8 cellular contexts compared by ENCODE assay signal in genomic region chr14:88551936-88552565, GRCh38. TPM values are rescaled to one million over a fixed set of nuclear protein-coding genes. Genes with fewer than 3 reads are reported as not detected.
DNase-seq lines count a peak whose midpoint lies in the region; ATAC-seq and TF ChIP-seq lines count a peak whose summit lies in the region.

No MANE protein-coding gene starts in this region.

- H2AFZ ChIP-seq in GM23338, result peak overlapping the region; percentile 94
- H2AFZ ChIP-seq in parathyroid adenoma, result peak overlapping the region; percentile 87

- H3K36me3 ChIP-seq in GM23338 (ENCODE audit: insufficient read depth), result 0 out of 2 replicates have a peak, but pooled peaks cover 5% of the 10 kb centered on the region
- peaks cover 0 to 35% (median 0%) of the 10 kb centered on the region in 9 donors for H3K36me3 ChIP-seq in heart right ventricle
- H3K36me3 ChIP-seq in parathyroid adenoma (ENCODE audit: control insufficient read depth, insufficient read depth, low read length), result no peaks in the 10 kb centered on the region

- H3K4me1 Mint-ChIP-seq in GM23338, result peaks cover 25% of the 10 kb centered on the region
- peaks cover 16% of the 10 kb centered on the region for H3K4me1 Mint-ChIP-seq in activated T-helper 17 cell treated with anti-CD3 and anti-CD28 coated beads, Interleukin-2, amount 50 U/mL, for 72 hours

- no peaks in the 10 kb centered on the region for H4K20me1 ChIP-seq in GM23338 (replicated peaks; ENCODE audit: insufficient read depth)

- 0 out of 2 replicates have a peak, but pooled peaks cover 3% of the 10 kb centered on the region for H3F3A ChIP-seq in GM23338 (replicated peaks; ENCODE audit: low read depth)

- intact Hi-C loops in heart right ventricle (cut with DNase I), result loop anchor here in 3 of 10 donors (2.0 to 10.0 kb wide), 3 partner anchors 59 to 167 kb away; partner anchors contain the start of gene SPATA7 (in 2 of the 3)

- H3K36me3 Mint-ChIP-seq in GM23338 (ENCODE audit: low read depth), result peaks cover 3% of the 10 kb centered on the region; the same call in 2 of the 3 replicates
- peaks cover 6% of the 10 kb centered on the region for H3K36me3 Mint-ChIP-seq in activated T-helper 17 cell treated with anti-CD3 and anti-CD28 coated beads, Interleukin-2, amount 50 U/mL, for 72 hours (ENCODE audit: low read depth)

- H3K4me3 Mint-ChIP-seq in GM23338, result peak overlapping the region; percentile 87
- H3K4me3 Mint-ChIP-seq in activated T-helper 17 cell treated with anti-CD3 and anti-CD28 coated beads, Interleukin-2, amount 50 U/mL, for 72 hours, result peak overlapping the region; percentile 42

- 1 to 3% methylated on average over 27 of the region's 27 CpGs for WGBS in heart right ventricle, 2 donors

- TF ChIP-seq CTCF in GM23338 (conservative IDR thresholded peaks at IDR 0.05; ENCODE audit: low read depth in 2 of 2) (no peak), heart right ventricle (IDR thresholded peaks at IDR 0.05) (no peak), parathyroid adenoma (IDR thresholded peaks at IDR 0.05) (no peak)

- H3K79me2 ChIP-seq in GM23338 (replicated peaks; ENCODE audit: insufficient read depth) (peaks cover 20% of the 10 kb centered on the region), parathyroid adenoma (peaks cover 5% of the 10 kb centered on the region)

- H3K27ac Mint-ChIP-seq in GM23338, result no peak overlapping the region
- H3K27ac Mint-ChIP-seq in activated T-helper 17 cell treated with anti-CD3 and anti-CD28 coated beads, Interleukin-2, amount 50 U/mL, for 72 hours, result no peak overlapping the region

- no peaks in the 10 kb centered on the region for H3K9me2 ChIP-seq in GM23338 (ENCODE audit: insufficient read depth)

- H3K9me3 ChIP-seq in heart right ventricle (no peaks in the 10 kb centered on the region), parathyroid adenoma (ENCODE audit: control insufficient read depth, low read length) (no peaks in the 10 kb centered on the region)

- H3K9ac ChIP-seq in parathyroid adenoma, result peak overlapping the region; percentile 11

- H3K27me3 ChIP-seq in GM23338 (ENCODE audit: insufficient read depth) (peaks cover 19% of the 10 kb centered on the region), heart right ventricle (peaks cover 0 to 62% (median 0%) of the 10 kb centered on the region in 7 donors), parathyroid adenoma (ENCODE audit: control insufficient read depth, insufficient read depth, low read length) (no peaks in the 10 kb centered on the region)

- ATAC-seq in GM23338 (peak; percentile 44), heart right ventricle (peak in 7 of 8 donors; percentile 6 to 56 (median 41)), GM18909 (IDR thresholded peaks at IDR 0.05; ENCODE audit: poor library complexity, unreplicated experiment) (no peak), HG03378 (IDR thresholded peaks at IDR 0.05; ENCODE audit: unreplicated experiment) (no peak), GM18861 (IDR thresholded peaks at IDR 0.05; ENCODE audit: unreplicated experiment) (no peak)
- ATAC-seq in activated T-helper 17 cell treated with anti-CD3 and anti-CD28 coated beads, Interleukin-2, amount 50 U/mL, for 72 hours (replicated peaks), result no peak

- H3K4me3 ChIP-seq in GM23338 (peak overlapping the region; percentile 70), heart right ventricle (peak overlapping the region; percentile 16 to 90 (median 78)), parathyroid adenoma (ENCODE audit: low read depth, low read length) (peak overlapping the region; percentile 78)

- H3K4me1 ChIP-seq in GM23338 (ENCODE audit: insufficient read depth) (peaks cover 26% of the 10 kb centered on the region), heart right ventricle (peaks cover 3 to 79% (median 56%) of the 10 kb centered on the region in 9 donors), parathyroid adenoma (peaks cover 5% of the 10 kb centered on the region)

- H3K9me3 Mint-ChIP-seq in GM23338, result no peaks in the 10 kb centered on the region
- no peaks in the 10 kb centered on the region for H3K9me3 Mint-ChIP-seq in activated T-helper 17 cell treated with anti-CD3 and anti-CD28 coated beads, Interleukin-2, amount 50 U/mL, for 72 hours

- H3K27ac ChIP-seq in GM23338 (ENCODE audit: low read depth) (no peak overlapping the region), heart right ventricle (peak overlapping the region; percentile 26 to 82 (median 76)), parathyroid adenoma (peak overlapping the region; percentile 62)

- H3K27me3 Mint-ChIP-seq in GM23338 (ENCODE audit: insufficient read depth, low read depth, poor library complexity), result peaks cover 15% of the 10 kb centered on the region
- peaks cover 39% of the 10 kb centered on the region for H3K27me3 Mint-ChIP-seq in activated T-helper 17 cell treated with anti-CD3 and anti-CD28 coated beads, Interleukin-2, amount 50 U/mL, for 72 hours

- H3K4me2 ChIP-seq in GM23338 (peak overlapping the region; percentile 90), parathyroid adenoma (ENCODE audit: low read length) (peak overlapping the region; percentile 74)

- peak; percentile 57 for DNase-seq in GM23338 (ENCODE audit: low spot score)
- peak in 1 of 2 donors; percentile 30 for DNase-seq in heart right ventricle
- no peak for DNase-seq in DMS114 treated with DMSO at 0.1 percent for 48 hours (lab: John Stamatoyannopoulos, UW; ENCODE audit: unreplicated experiment)

TF ChIP-seq in GM23338, 12 proteins besides CTCF, POLR2A, EP300 and RAD21:
- TF ChIP-seq REST (IDR thresholded peaks at IDR 0.05; ENCODE audit: unreplicated experiment) (no peak), ZNF114 (CRISPR knock-in tag; IDR thresholded peaks at IDR 0.05) (no peak), JUNB (IDR thresholded peaks at IDR 0.05; ENCODE audit: unreplicated experiment) (no peak), CREB1 (CRISPR knock-in tag; IDR thresholded peaks at IDR 0.05; ENCODE audit: low read depth) (no peak), ZNF331 (CRISPR knock-in tag; IDR thresholded peaks at IDR 0.05; ENCODE audit: low read depth) (no peak), NANOG (IDR thresholded peaks at IDR 0.05; ENCODE audit: borderline replicate concordance) (no peak), ETS1 (IDR thresholded peaks at IDR 0.05) (no peak), EZH2phosphoT487 (IDR thresholded peaks at IDR 0.05; ENCODE audit: unreplicated experiment) (no peak)

RNA-seq across cellular contexts. Expression of gene PTPN21, which starts 2.8 kb away (rescaled TPM):
- 5.2 and 5.6 TPM in 2 replicates for total RNA-seq in GM23338 (2014; rRNA removed; shearing (Covaris generic))
- 2.3 and 2.7 TPM in 2 replicates for polyA plus RNA-seq in GM23338 (2016; fragmentation: Nextera tagmentation; extraction: Ambion mirVana)
- total RNA-seq in activated T-helper 17 cell treated with anti-CD3 and anti-CD28 coated beads, Interleukin-2, amount 50 U/mL, for 72 hours, result not detected
- total RNA-seq in heart right ventricle, result 10 to 100 TPM; 25.0 to 62.1 (median 39.8) TPM
- 1 to 10 TPM; 5.3 to 9.7 TPM for polyA plus RNA-seq in heart right ventricle

RNA-seq across cellular contexts. Expression of gene ZC3H14, which starts 10.8 kb away (rescaled TPM):
- 80.3 and 87.9 TPM in 2 replicates for total RNA-seq in GM23338 (2014; rRNA removed; shearing (Covaris generic))
- 55.8 and 63.2 TPM in 2 replicates for polyA plus RNA-seq in GM23338 (2016; fragmentation: Nextera tagmentation; extraction: Ambion mirVana)
- total RNA-seq in activated T-helper 17 cell treated with anti-CD3 and anti-CD28 coated beads, Interleukin-2, amount 50 U/mL, for 72 hours, result 10 to 100 TPM; 33.5 to 48.3 TPM
- total RNA-seq in heart right ventricle, result 10 to 100 TPM; 35.4 to 49.4 (median 38.7) TPM
- 10 to 100 TPM; 24.5 to 32.4 TPM for polyA plus RNA-seq in heart right ventricle

Comparison
In these comparisons a context has a peak if more than half of its experiments do, and no peak if none do; other contexts are left out.
1. ATAC-seq: peak in GM23338 (single experiment) and heart right ventricle (7 of 8); none in activated T-helper 17 cell treated with anti-CD3 and anti-CD28 coated beads, Interleukin-2, amount 50 U/mL, for 72 hours (single experiment), GM18909 (single experiment), HG03378 (single experiment) and GM18861 (single experiment).
2. Peak in every context shown above with its lines, with median percentiles within 50 percentile points of each other: H3K4me3 ChIP-seq.